1 cellular context compared by ENCODE assay signal in genomic region chr1:45622267-45622890, GRCh38.
TF ChIP-seq lines count a peak whose summit lies in the region.

No MANE protein-coding gene starts in this region.

TF ChIP-seq in GM23338, 12 proteins besides CTCF, POLR2A, EP300 and RAD21 (continued from another document):
- TF ChIP-seq, protein P1, sequence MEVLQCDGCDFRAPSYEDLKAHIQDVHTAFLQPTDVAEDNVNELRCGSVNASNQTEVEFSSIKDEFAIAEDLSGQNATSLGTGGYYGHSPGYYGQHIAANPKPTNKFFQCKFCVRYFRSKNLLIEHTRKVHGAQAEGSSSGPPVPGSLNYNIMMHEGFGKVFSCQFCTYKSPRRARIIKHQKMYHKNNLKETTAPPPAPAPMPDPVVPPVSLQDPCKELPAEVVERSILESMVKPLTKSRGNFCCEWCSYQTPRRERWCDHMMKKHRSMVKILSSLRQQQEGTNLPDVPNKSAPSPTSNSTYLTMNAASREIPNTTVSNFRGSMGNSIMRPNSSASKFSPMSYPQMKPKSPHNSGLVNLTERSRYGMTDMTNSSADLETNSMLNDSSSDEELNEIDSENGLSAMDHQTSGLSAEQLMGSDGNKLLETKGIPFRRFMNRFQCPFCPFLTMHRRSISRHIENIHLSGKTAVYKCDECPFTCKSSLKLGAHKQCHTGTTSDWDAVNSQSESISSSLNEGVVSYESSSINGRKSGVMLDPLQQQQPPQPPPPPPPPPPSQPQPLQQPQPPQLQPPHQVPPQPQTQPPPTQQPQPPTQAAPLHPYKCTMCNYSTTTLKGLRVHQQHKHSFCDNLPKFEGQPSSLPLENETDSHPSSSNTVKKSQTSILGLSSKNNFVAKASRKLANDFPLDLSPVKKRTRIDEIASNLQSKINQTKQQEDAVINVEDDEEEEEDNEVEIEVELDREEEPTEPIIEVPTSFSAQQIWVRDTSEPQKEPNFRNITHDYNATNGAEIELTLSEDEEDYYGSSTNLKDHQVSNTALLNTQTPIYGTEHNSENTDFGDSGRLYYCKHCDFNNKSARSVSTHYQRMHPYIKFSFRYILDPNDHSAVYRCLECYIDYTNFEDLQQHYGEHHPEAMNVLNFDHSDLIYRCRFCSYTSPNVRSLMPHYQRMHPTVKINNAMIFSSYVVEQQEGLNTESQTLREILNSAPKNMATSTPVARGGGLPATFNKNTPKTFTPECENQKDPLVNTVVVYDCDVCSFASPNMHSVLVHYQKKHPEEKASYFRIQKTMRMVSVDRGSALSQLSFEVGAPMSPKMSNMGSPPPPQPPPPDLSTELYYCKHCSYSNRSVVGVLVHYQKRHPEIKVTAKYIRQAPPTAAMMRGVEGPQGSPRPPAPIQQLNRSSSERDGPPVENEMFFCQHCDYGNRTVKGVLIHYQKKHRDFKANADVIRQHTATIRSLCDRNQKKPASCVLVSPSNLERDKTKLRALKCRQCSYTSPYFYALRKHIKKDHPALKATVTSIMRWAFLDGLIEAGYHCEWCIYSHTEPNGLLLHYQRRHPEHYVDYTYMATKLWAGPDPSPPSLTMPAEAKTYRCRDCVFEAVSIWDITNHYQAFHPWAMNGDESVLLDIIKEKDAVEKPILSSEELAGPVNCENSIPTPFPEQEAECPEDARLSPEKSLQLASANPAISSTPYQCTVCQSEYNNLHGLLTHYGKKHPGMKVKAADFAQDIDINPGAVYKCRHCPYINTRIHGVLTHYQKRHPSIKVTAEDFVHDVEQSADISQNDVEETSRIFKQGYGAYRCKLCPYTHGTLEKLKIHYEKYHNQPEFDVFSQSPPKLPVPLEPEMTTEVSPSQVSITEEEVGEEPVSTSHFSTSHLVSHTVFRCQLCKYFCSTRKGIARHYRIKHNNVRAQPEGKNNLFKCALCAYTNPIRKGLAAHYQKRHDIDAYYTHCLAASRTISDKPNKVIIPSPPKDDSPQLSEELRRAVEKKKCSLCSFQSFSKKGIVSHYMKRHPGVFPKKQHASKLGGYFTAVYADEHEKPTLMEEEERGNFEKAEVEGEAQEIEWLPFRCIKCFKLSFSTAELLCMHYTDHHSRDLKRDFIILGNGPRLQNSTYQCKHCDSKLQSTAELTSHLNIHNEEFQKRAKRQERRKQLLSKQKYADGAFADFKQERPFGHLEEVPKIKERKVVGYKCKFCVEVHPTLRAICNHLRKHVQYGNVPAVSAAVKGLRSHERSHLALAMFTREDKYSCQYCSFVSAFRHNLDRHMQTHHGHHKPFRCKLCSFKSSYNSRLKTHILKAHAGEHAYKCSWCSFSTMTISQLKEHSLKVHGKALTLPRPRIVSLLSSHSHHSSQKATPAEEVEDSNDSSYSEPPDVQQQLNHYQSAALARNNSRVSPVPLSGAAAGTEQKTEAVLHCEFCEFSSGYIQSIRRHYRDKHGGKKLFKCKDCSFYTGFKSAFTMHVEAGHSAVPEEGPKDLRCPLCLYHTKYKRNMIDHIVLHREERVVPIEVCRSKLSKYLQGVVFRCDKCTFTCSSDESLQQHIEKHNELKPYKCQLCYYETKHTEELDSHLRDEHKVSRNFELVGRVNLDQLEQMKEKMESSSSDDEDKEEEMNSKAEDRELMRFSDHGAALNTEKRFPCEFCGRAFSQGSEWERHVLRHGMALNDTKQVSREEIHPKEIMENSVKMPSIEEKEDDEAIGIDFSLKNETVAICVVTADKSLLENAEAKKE (CRISPR knock-in tag; IDR thresholded peaks at IDR 0.05): no peak
- TF ChIP-seq JUNB (IDR thresholded peaks at IDR 0.05; ENCODE audit: unreplicated experiment) (no peak), NANOG (IDR thresholded peaks at IDR 0.05; ENCODE audit: borderline replicate concordance) (no peak), CREB1 (CRISPR knock-in tag; IDR thresholded peaks at IDR 0.05; ENCODE audit: low read depth) (no peak), ZNF114 (CRISPR knock-in tag; IDR thresholded peaks at IDR 0.05) (no peak)
- TF ChIP-seq, protein P2, sequence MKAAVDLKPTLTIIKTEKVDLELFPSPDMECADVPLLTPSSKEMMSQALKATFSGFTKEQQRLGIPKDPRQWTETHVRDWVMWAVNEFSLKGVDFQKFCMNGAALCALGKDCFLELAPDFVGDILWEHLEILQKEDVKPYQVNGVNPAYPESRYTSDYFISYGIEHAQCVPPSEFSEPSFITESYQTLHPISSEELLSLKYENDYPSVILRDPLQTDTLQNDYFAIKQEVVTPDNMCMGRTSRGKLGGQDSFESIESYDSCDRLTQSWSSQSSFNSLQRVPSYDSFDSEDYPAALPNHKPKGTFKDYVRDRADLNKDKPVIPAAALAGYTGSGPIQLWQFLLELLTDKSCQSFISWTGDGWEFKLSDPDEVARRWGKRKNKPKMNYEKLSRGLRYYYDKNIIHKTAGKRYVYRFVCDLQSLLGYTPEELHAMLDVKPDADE (IDR thresholded peaks at IDR 0.05): no peak
- TF ChIP-seq, protein P3, sequence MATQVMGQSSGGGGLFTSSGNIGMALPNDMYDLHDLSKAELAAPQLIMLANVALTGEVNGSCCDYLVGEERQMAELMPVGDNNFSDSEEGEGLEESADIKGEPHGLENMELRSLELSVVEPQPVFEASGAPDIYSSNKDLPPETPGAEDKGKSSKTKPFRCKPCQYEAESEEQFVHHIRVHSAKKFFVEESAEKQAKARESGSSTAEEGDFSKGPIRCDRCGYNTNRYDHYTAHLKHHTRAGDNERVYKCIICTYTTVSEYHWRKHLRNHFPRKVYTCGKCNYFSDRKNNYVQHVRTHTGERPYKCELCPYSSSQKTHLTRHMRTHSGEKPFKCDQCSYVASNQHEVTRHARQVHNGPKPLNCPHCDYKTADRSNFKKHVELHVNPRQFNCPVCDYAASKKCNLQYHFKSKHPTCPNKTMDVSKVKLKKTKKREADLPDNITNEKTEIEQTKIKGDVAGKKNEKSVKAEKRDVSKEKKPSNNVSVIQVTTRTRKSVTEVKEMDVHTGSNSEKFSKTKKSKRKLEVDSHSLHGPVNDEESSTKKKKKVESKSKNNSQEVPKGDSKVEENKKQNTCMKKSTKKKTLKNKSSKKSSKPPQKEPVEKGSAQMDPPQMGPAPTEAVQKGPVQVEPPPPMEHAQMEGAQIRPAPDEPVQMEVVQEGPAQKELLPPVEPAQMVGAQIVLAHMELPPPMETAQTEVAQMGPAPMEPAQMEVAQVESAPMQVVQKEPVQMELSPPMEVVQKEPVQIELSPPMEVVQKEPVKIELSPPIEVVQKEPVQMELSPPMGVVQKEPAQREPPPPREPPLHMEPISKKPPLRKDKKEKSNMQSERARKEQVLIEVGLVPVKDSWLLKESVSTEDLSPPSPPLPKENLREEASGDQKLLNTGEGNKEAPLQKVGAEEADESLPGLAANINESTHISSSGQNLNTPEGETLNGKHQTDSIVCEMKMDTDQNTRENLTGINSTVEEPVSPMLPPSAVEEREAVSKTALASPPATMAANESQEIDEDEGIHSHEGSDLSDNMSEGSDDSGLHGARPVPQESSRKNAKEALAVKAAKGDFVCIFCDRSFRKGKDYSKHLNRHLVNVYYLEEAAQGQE (IDR thresholded peaks at IDR 0.05; ENCODE audit: unreplicated experiment): no peak
